In the genomic region with DNA sequence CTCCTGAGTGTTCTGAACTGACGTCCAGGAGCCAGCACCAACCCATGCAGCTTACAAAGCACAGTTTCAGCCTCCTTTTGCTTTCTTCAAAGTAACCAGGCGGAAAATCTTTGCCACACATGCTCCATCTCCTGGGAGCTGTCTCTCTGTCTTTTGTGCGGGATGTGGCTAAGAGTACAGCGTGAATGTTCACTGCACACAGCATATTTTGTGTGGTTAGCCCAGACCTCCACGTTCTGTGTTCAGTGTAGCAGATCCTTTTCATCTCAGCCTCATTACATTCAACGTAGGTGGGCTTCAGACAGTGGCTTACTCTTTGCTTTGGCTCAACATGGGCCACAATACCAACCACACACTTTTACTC, we compare ENCODE assay signal across 17 cellular contexts.
A peak's percentile ranks its signal among the peaks of the same experiment; 100 is the strongest.
DNase-seq lines count a peak whose midpoint lies in the region; TF ChIP-seq lines count a peak whose summit lies in the region.
"Had no signal": no experiment of that assay in that cellular context is flagged by ENCODE, and none has a peak within 500 bp of the region (broad histone marks: within the 10 kb centered on the region; RNA-seq: fewer than 3 reads in every experiment).

No MANE protein-coding gene starts in this region.

- DNase-seq in Jurkat, Clone E6-1 (ENCODE audit: low read depth, low spot score) = peak; percentile 29
- peak; percentile 32 for DNase-seq in astrocyte of the spinal cord (ENCODE audit: low read depth, low spot score)
- DNase-seq in thyroid gland = peak; percentile 28 to 34
- no peak for DNase-seq in activated CD4-positive, alpha-beta T cell treated with anti-CD3 and anti-CD28 coated beads, Interleukin-2, amount 50 U/mL, for 48 hours
- DNase-seq in HFFc6 = no peak
- no peak for DNase-seq in coronary artery (ENCODE audit: low spot score)
- DNase-seq: activated gamma-delta T cell treated with Interleukin-2 at 50 U/mL for 16 hours; CD4-positive, CD25-positive, alpha-beta regulatory T cell; effector CD4-positive, alpha-beta T cell; Karpas-422; NCI-H1694 treated with DMSO at 0.1 percent for 48 hours; stimulated activated naive B cell treated with anti-CD40 and anti-IgM and Interleukin-4, amounts not matched to agents 10 μg/mL and 1 μg/mL and 100 μg/mL, for 72 hours; T-helper 1 cell; WERI-Rb-1 had no signal

- WGBS in mesodermal cell (ENCODE audit: insufficient coverage in 2 of 2), 2 experiments = 68 to 72% methylated on average over 6 of the region's 6 CpGs
- WGBS in thyroid gland, 2 donors = 43 to 45% methylated on average over 5 to 6 of the region's 6 CpGs

- H3K9me3 ChIP-seq in mesodermal cell (ENCODE audit: control insufficient read depth, low read length) = no peaks in the 10 kb centered on the region
- no peaks in the 10 kb centered on the region for H3K9me3 ChIP-seq in thyroid gland

- TF ChIP-seq CTCF in astrocyte of the spinal cord (IDR thresholded peaks at IDR 0.05; ENCODE audit: low read depth, low read length) (no peak), thyroid gland (IDR thresholded peaks at IDR 0.05) (no peak), HFFc6 (IDR thresholded peaks at IDR 0.05) (no peak), coronary artery (IDR thresholded peaks at IDR 0.05) (no peak)

- H3K27me3 ChIP-seq in thyroid gland = no peaks in the 10 kb centered on the region

- in situ Hi-C loops in astrocyte of the spinal cord (cut with HindIII; ENCODE audit: low sequenced_read_pairs) = no loop called here

- H3K36me3 ChIP-seq in mesodermal cell (ENCODE audit: control insufficient read depth, insufficient read depth, low read length) = peaks cover 15% of the 10 kb centered on the region
- no peaks in the 10 kb centered on the region for H3K36me3 ChIP-seq in thyroid gland
- H3K36me3 ChIP-seq: WERI-Rb-1 had no signal

- peak overlapping the region; percentile 90 for H3K27ac ChIP-seq in mesodermal cell (ENCODE audit: low read depth, low read length, severe bottlenecking)
- H3K27ac ChIP-seq in thyroid gland = peak overlapping the region; percentile 85 to 94 (median 90)
- H3K27ac ChIP-seq in coronary artery = peak overlapping the region in 1 of 2 donors; percentile 64
- H3K27ac ChIP-seq: WERI-Rb-1 had no signal

- H3K4me1 ChIP-seq in mesodermal cell (ENCODE audit: control insufficient read depth, insufficient read depth, low read length, poor library complexity, severe bottlenecking) (peaks cover 49% of the 10 kb centered on the region), thyroid gland (peaks cover 44 to 72% of the 10 kb centered on the region in 2 donors)

- peaks cover 50% of the 10 kb centered on the region for H3K4me1 Mint-ChIP-seq in HFFc6 (ENCODE audit: low read depth)
- H3K4me1 Mint-ChIP-seq: CD4-positive, CD25-positive, alpha-beta regulatory T cell had no signal

- TF ChIP-seq POLR2A in thyroid gland (IDR thresholded peaks at IDR 0.05) = no peak

- no peak overlapping the region for H3K4me3 ChIP-seq in Jurkat, Clone E6-1 (ENCODE audit: low read length)
- H3K4me3 ChIP-seq in astrocyte of the spinal cord (ENCODE audit: low read depth, low read length) (no peak overlapping the region), mesodermal cell (ENCODE audit: extremely low read depth, insufficient read depth, low read length, poor library complexity, severe bottlenecking) (no peak overlapping the region), thyroid gland (replicated peaks in 1 of 3) (no peak overlapping the region), coronary artery (no peak overlapping the region)
- H3K4me3 ChIP-seq: lung, skin epidermis had no signal

- no peak overlapping the region for H3K27ac Mint-ChIP-seq in HFFc6
- H3K27ac Mint-ChIP-seq: CD4-positive, CD25-positive, alpha-beta regulatory T cell; stimulated activated naive B cell treated with anti-CD40 and anti-IgM and Interleukin-4, amounts not matched to agents 10 μg/mL and 1 μg/mL and 100 μg/mL, for 72 hours had no signal

- peaks cover under 1% of the 10 kb centered on the region for H3K27me3 Mint-ChIP-seq in HFFc6 (ENCODE audit: insufficient read depth)
- H3K27me3 Mint-ChIP-seq: CD4-positive, CD25-positive, alpha-beta regulatory T cell; stimulated activated naive B cell treated with anti-CD40 and anti-IgM and Interleukin-4, amounts not matched to agents 10 μg/mL and 1 μg/mL and 100 μg/mL, for 72 hours had no signal

- no peaks in the 10 kb centered on the region for H3K9me3 Mint-ChIP-seq in HFFc6
- H3K9me3 Mint-ChIP-seq: stimulated activated naive B cell treated with anti-CD40 and anti-IgM and Interleukin-4, amounts not matched to agents 10 μg/mL and 1 μg/mL and 100 μg/mL, for 72 hours had no signal

- intact Hi-C loops in thyroid gland (cut with DNase I) = no loop called here

- peaks cover 21% of the 10 kb centered on the region for H3K36me3 Mint-ChIP-seq in HFFc6 (ENCODE audit: low read depth)
- H3K36me3 Mint-ChIP-seq: CD4-positive, CD25-positive, alpha-beta regulatory T cell had no signal

- H3K4me3 Mint-ChIP-seq in HFFc6 = no peak overlapping the region
- H3K4me3 Mint-ChIP-seq: CD4-positive, CD25-positive, alpha-beta regulatory T cell; stimulated activated naive B cell treated with anti-CD40 and anti-IgM and Interleukin-4, amounts not matched to agents 10 μg/mL and 1 μg/mL and 100 μg/mL, for 72 hours had no signal

Comparison
In these comparisons a context has a peak if more than half of its experiments do, and no peak if none do; other contexts are left out.
1. DNase-seq: peak in Jurkat, Clone E6-1 (single experiment), astrocyte of the spinal cord (single experiment) and thyroid gland (2 of 2); none in activated CD4-positive, alpha-beta T cell treated with anti-CD3 and anti-CD28 coated beads, Interleukin-2, amount 50 U/mL, for 48 hours (0 of 2), HFFc6 (single experiment) and coronary artery (single experiment).